ENCODE assay signal across 1 cellular context in the genomic region with DNA sequence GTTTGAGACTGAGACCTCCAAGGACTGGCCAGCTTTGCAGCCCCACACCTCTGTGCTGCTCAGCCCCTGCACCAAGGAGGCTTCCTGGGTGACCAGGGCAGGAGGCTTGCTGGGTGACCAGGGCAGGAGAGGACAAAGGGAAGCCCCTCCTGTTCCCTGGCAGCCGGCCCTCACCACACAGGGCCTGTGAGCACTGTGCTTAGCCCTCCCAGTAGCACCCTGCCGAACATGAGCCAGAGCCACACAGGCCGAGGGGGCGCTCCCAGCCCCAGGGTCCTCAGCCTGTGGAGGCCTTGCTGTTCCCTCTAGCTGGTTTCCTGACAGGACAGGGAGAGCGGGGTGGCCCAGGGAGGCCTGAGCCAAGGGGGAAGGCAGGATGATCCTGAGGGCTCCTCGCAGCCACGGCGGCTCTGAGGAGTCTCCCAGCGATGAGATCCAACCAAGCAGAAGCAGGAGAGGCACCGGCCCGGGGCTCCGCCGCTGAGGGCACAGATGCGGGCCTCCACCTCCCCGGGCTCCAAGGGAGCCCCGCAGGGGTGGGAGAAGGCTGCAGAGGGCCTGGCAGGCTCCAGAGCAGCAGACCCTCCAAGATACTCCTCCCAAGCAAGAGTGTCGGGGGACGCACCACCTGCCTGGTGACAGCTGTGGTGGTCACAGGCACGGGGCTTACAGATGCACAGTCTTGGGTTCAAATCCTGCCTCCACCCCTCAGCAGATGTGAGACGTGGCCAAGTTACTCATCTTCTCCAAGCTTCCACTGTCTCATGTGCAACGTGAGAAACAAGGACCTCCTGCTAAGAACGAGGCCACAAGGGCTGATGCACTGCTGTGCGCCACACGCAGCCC.
TF ChIP-seq lines count a peak whose summit lies in the region.

No MANE protein-coding gene starts in this region.

TF ChIP-seq in HepG2, 621 proteins besides CTCF, POLR2A, EP300 and RAD21:
- no peak for TF ChIP-seq ZKSCAN1 (IDR thresholded peaks at IDR 0.05; ENCODE audit: low read length)
- TF ChIP-seq, protein P1, sequence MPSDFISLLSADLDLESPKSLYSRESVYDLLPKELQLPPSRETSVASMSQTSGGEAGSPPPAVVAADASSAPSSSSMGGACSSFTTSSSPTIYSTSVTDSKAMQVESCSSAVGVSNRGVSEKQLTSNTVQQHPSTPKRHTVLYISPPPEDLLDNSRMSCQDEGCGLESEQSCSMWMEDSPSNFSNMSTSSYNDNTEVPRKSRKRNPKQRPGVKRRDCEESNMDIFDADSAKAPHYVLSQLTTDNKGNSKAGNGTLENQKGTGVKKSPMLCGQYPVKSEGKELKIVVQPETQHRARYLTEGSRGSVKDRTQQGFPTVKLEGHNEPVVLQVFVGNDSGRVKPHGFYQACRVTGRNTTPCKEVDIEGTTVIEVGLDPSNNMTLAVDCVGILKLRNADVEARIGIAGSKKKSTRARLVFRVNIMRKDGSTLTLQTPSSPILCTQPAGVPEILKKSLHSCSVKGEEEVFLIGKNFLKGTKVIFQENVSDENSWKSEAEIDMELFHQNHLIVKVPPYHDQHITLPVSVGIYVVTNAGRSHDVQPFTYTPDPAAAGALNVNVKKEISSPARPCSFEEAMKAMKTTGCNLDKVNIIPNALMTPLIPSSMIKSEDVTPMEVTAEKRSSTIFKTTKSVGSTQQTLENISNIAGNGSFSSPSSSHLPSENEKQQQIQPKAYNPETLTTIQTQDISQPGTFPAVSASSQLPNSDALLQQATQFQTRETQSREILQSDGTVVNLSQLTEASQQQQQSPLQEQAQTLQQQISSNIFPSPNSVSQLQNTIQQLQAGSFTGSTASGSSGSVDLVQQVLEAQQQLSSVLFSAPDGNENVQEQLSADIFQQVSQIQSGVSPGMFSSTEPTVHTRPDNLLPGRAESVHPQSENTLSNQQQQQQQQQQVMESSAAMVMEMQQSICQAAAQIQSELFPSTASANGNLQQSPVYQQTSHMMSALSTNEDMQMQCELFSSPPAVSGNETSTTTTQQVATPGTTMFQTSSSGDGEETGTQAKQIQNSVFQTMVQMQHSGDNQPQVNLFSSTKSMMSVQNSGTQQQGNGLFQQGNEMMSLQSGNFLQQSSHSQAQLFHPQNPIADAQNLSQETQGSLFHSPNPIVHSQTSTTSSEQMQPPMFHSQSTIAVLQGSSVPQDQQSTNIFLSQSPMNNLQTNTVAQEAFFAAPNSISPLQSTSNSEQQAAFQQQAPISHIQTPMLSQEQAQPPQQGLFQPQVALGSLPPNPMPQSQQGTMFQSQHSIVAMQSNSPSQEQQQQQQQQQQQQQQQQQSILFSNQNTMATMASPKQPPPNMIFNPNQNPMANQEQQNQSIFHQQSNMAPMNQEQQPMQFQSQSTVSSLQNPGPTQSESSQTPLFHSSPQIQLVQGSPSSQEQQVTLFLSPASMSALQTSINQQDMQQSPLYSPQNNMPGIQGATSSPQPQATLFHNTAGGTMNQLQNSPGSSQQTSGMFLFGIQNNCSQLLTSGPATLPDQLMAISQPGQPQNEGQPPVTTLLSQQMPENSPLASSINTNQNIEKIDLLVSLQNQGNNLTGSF (CRISPR knock-in tag; IDR thresholded peaks at IDR 0.05) = no peak
TF ChIP-seq in HepG2: peak in this region for 0.
